19 cellular contexts compared by ENCODE assay signal in genomic region chr2:159716857-159717256, GRCh38. TPM values are rescaled to one million over a fixed set of nuclear protein-coding genes. Genes with fewer than 3 reads are reported as not detected.
DNase-seq lines count a peak whose midpoint lies in the region; ATAC-seq, FAIRE-seq and TF ChIP-seq lines count a peak whose summit lies in the region.
"Had no signal": no experiment of that assay in that cellular context is flagged by ENCODE, and none has a peak within 500 bp of the region (broad histone marks: within the 10 kb centered on the region; RNA-seq: fewer than 3 reads in every experiment).

No MANE protein-coding gene starts in this region.

- H3K9ac ChIP-seq in GM12878 (ENCODE audit: control insufficient read depth, insufficient read depth, low read length), result no peak overlapping the region

- peaks cover 43% of the 10 kb centered on the region for H3K4me1 Mint-ChIP-seq in activated CD4-positive, alpha-beta T cell treated with anti-CD3 and anti-CD28 coated beads, Interleukin-2, amount 10 ng/mL, durations not matched to agents 24 days and 14 days
- peaks cover 51 to 71% of the 10 kb centered on the region in 2 donors for H3K4me1 Mint-ChIP-seq in natural killer cell treated with Interleukin-12 subunit alpha and Interleukin-12 subunit beta and Interleukin-15 and Interleukin-18, amount 100 ng/mL, for 72 hours (ENCODE audit: low read depth in 2 of 2)
- peaks cover 60% of the 10 kb centered on the region for H3K4me1 Mint-ChIP-seq in activated naive CD4-positive, alpha-beta T cell treated with anti-CD3 and anti-CD28 coated beads, Interleukin-2, amount 10 ng/mL, durations not matched to agents 7 days and 5 days

- POLR2A ChIA-PET in GM12878 (lab: Charles Lee), result no interaction called here

- peaks cover 5% of the 10 kb centered on the region for H3K9me3 Mint-ChIP-seq in activated CD4-positive, alpha-beta T cell treated with anti-CD3 and anti-CD28 coated beads, Interleukin-2, amount 10 ng/mL, durations not matched to agents 24 days and 14 days
- H3K9me3 Mint-ChIP-seq in natural killer cell treated with Interleukin-12 subunit alpha and Interleukin-12 subunit beta and Interleukin-15 and Interleukin-18, amount 100 ng/mL, for 72 hours, result no peaks in the 10 kb centered on the region
- no peaks in the 10 kb centered on the region for H3K9me3 Mint-ChIP-seq in activated naive CD4-positive, alpha-beta T cell treated with anti-CD3 and anti-CD28 coated beads, Interleukin-2, amount 10 ng/mL, durations not matched to agents 7 days and 5 days
- H3K9me3 Mint-ChIP-seq: activated naive CD4-positive, alpha-beta T cell treated with anti-CD3 and anti-CD28 coated beads, Interleukin-2, amount 50 U/mL, for 72 hours had no signal

- peak overlapping the region; percentile 28 for H3K27ac Mint-ChIP-seq in activated CD4-positive, alpha-beta T cell treated with anti-CD3 and anti-CD28 coated beads, Interleukin-2, amount 10 ng/mL, durations not matched to agents 24 days and 14 days
- no peak overlapping the region for H3K27ac Mint-ChIP-seq in natural killer cell treated with Interleukin-12 subunit alpha and Interleukin-12 subunit beta and Interleukin-15 and Interleukin-18, amount 100 ng/mL, for 72 hours
- H3K27ac Mint-ChIP-seq in activated naive CD4-positive, alpha-beta T cell treated with anti-CD3 and anti-CD28 coated beads, Interleukin-2, amount 10 ng/mL, durations not matched to agents 7 days and 5 days, result no peak overlapping the region
- H3K27ac Mint-ChIP-seq: nephron progenitor cell had no signal

- H3K36me3 Mint-ChIP-seq in activated CD4-positive, alpha-beta T cell treated with anti-CD3 and anti-CD28 coated beads, Interleukin-2, amount 10 ng/mL, durations not matched to agents 24 days and 14 days (ENCODE audit: low read depth), result peaks cover 65% of the 10 kb centered on the region
- peaks cover 31% of the 10 kb centered on the region for H3K36me3 Mint-ChIP-seq in natural killer cell treated with Interleukin-12 subunit alpha and Interleukin-12 subunit beta and Interleukin-15 and Interleukin-18, amount 100 ng/mL, for 72 hours
- peaks cover 63% of the 10 kb centered on the region for H3K36me3 Mint-ChIP-seq in activated naive CD4-positive, alpha-beta T cell treated with anti-CD3 and anti-CD28 coated beads, Interleukin-2, amount 10 ng/mL, durations not matched to agents 7 days and 5 days

- no TSS peak for BruUV-seq in GM12878 (replicated peaks; lab: Mats Ljungman, UMichigan)

- TF ChIP-seq POLR2A in GM12892 (IDR thresholded peaks at IDR 0.05; ENCODE audit: low read depth, low read length), result no peak
- no peak for TF ChIP-seq POLR2A in GM12878 (IDR thresholded peaks at IDR 0.05; ENCODE audit: low read depth, low read length)

- H4K20me1 ChIP-seq in GM12878 (ENCODE audit: control insufficient read depth, insufficient read depth), result no peaks in the 10 kb centered on the region; the same call in 1 of the 2 replicates

- H3K9me3 ChIP-seq in GM12878 (replicated peaks; ENCODE audit: control insufficient read depth, insufficient read depth, low read length), result no peaks in the 10 kb centered on the region; the same call in 2 of the 3 replicates
- H3K9me3 ChIP-seq: breast epithelium, stomach, vagina had no signal

- no peak overlapping the region for H2AFZ ChIP-seq in GM12878 (ENCODE audit: control insufficient read depth, low read depth, low read length)

- no peak for TF ChIP-seq RAD21 in GM12878 (IDR thresholded peaks at IDR 0.05; ENCODE audit: insufficient read depth, low read depth, low read length)

- DNase-seq in activated CD4-positive, alpha-beta T cell treated with anti-CD3 and anti-CD28 coated beads, Interleukin-2, amount 10 ng/mL, durations not matched to agents 24 days and 14 days, result no peak
- no peak for DNase-seq in activated CD4-positive, alpha-beta T cell treated with anti-CD3 and anti-CD28 coated beads for 1 hour
- DNase-seq in GM12892 (ENCODE audit: insufficient read length) (no peak), GM12878 (ENCODE audit: low read depth, low spot score) (no peak), activated gamma-delta T cell (lab: John Stamatoyannopoulos, UW) (no peak), H7 (no peak)
- DNase-seq in natural killer cell treated with Interleukin-12 subunit alpha and Interleukin-12 subunit beta and Interleukin-15 and Interleukin-18, amount 100 ng/mL, for 72 hours (ENCODE audit: low spot score), result no peak
- DNase-seq in activated naive CD4-positive, alpha-beta T cell treated with anti-CD3 and anti-CD28 coated beads, Interleukin-2, amount 10 ng/mL, durations not matched to agents 7 days and 5 days, result no peak
- DNase-seq: MM.1S, NCI-H2081, NCI-H510A, nephron progenitor cell, SHP77 treated with DMSO at 0.1 percent for 48 hours, stomach had no signal

- no peak overlapping the region for H3K4me3 Mint-ChIP-seq in activated CD4-positive, alpha-beta T cell treated with anti-CD3 and anti-CD28 coated beads, Interleukin-2, amount 10 ng/mL, durations not matched to agents 24 days and 14 days
- H3K4me3 Mint-ChIP-seq in natural killer cell treated with Interleukin-12 subunit alpha and Interleukin-12 subunit beta and Interleukin-15 and Interleukin-18, amount 100 ng/mL, for 72 hours, result peak overlapping the region; percentile 32
- H3K4me3 Mint-ChIP-seq in activated naive CD4-positive, alpha-beta T cell treated with anti-CD3 and anti-CD28 coated beads, Interleukin-2, amount 10 ng/mL, durations not matched to agents 7 days and 5 days, result no peak overlapping the region
- H3K4me3 Mint-ChIP-seq: nephron progenitor cell had no signal

- no peak for ATAC-seq in GM12878
- ATAC-seq in natural killer cell treated with Interleukin-12 subunit alpha and Interleukin-12 subunit beta and Interleukin-15 and Interleukin-18, amount 100 ng/mL, for 72 hours, result no peak
- ATAC-seq: activated CD4-positive, CD25-positive, alpha-beta regulatory T cell treated with anti-CD3 and anti-CD28 coated beads, Interleukin-2, amount 50 U/mL, for 24 hours; activated naive CD4-positive, alpha-beta T cell treated with anti-CD3 and anti-CD28 coated beads, Interleukin-2, amount 50 U/mL, for 72 hours had no signal

- no peaks in the 10 kb centered on the region for H3K27me3 Mint-ChIP-seq in activated CD4-positive, alpha-beta T cell treated with anti-CD3 and anti-CD28 coated beads, Interleukin-2, amount 10 ng/mL, durations not matched to agents 24 days and 14 days
- no peaks in the 10 kb centered on the region for H3K27me3 Mint-ChIP-seq in natural killer cell treated with Interleukin-12 subunit alpha and Interleukin-12 subunit beta and Interleukin-15 and Interleukin-18, amount 100 ng/mL, for 72 hours
- no peaks in the 10 kb centered on the region for H3K27me3 Mint-ChIP-seq in activated naive CD4-positive, alpha-beta T cell treated with anti-CD3 and anti-CD28 coated beads, Interleukin-2, amount 10 ng/mL, durations not matched to agents 7 days and 5 days

- peaks cover 3% of the 10 kb centered on the region; the same call in 1 of the 2 replicates for H3K4me1 ChIP-seq in GM12878 (ENCODE audit: control insufficient read depth, insufficient read depth, low read length)

- H3K27ac ChIP-seq in GM12878 (ENCODE audit: control insufficient read depth, insufficient read depth), result no peak overlapping the region
- H3K27ac ChIP-seq: breast epithelium, stomach, vagina had no signal

- H3K79me2 ChIP-seq in GM12878 (ENCODE audit: control insufficient read depth, insufficient read depth, low read length), result peaks cover 96% of the 10 kb centered on the region

- CTCF ChIA-PET in GM12878 (lab: Yijun Ruan, JAX), result interaction anchor here (1.1 to 1.4 kb wide), 3 partner anchors 10 to 223 kb away, joined by 3 to 10 read pairs (median 4); no protein-coding TSS in a partner anchor
- CTCF ChIA-PET in activated naive CD4-positive, alpha-beta T cell treated with anti-CD3 and anti-CD28 coated beads, Interleukin-2, amount 10 ng/mL, durations not matched to agents 7 days and 5 days (lab: Charles Lee), result interaction anchor here (0.6 kb wide), 1 partner anchor 541 kb away, joined by 3 read pairs; no protein-coding TSS in a partner anchor

- in situ Hi-C loops in GM12878 (cut with MboI), result no loop called here

- RAD21 ChIA-PET in GM12878 (lab: Charles Lee; ENCODE audit: unreplicated experiment), result interaction anchor here (0.9 to 2.1 kb wide), 4 partner anchors 190 to 251 kb away, joined by 3 to 5 read pairs (median 4); no protein-coding TSS in a partner anchor

- 98% methylated on average over 2 of the region's 2 CpGs for WGBS in GM12878 (ENCODE audit: insufficient coverage, insufficient replicate concordance, low lambda C conversion rate, missing lambda C conversion rate)

- H3K4me3 ChIP-seq in GM12878 (peak overlapping the region; percentile 45), H7 (ENCODE audit: insufficient read depth, low read depth, low read length) (no peak overlapping the region)
- H3K4me3 ChIP-seq: lung, stomach, vagina had no signal

- SMC1A ChIA-PET in GM12878 (lab: Charles Lee; ENCODE audit: uncharacterized antibody, unreplicated experiment), result interaction anchor here (0.7 to 10.2 kb wide), 4 partner anchors 9 to 251 kb away, joined by 3 to 84 read pairs (median 5); no protein-coding TSS in a partner anchor

- FAIRE-seq in GM12892 (lab: Jason Lieb, UNC), result peak; percentile 40
- no peak for FAIRE-seq in GM12878 (lab: Jason Lieb, UNC)

- TF ChIP-seq EP300 in GM12878 (IDR thresholded peaks at IDR 0.05; ENCODE audit: borderline replicate concordance in 1 of 2, control insufficient read depth in 1 of 2, low read depth in 2 of 2, low read length in 2 of 2), result no peak

- H3K36me3 ChIP-seq in GM12878 (ENCODE audit: control insufficient read depth in 2 of 2, insufficient read depth in 2 of 2, low read length in 1 of 2) (peaks cover 2 to 41% of the 10 kb centered on the region in 2 experiments), H7 (replicated peaks; ENCODE audit: control insufficient read depth, insufficient read depth, low read length) (peaks cover 3% of the 10 kb centered on the region)

- no peak for TF ChIP-seq CTCF in GM12878 (IDR thresholded peaks at IDR 0.05 in 2 of 3, conservative IDR thresholded peaks at IDR 0.05 in 1 of 3; ENCODE audit: control insufficient read depth in 2 of 3, extremely low read depth in 1 of 3, insufficient read depth in 1 of 3, low read depth in 3 of 3, low read length in 3 of 3)

- intact Hi-C loops in activated CD4-positive, alpha-beta T cell treated with anti-CD3 and anti-CD28 coated beads, Interleukin-2, amount 10 ng/mL, durations not matched to agents 24 days and 14 days (cut with micrococcal nuclease), result no loop called here
- intact Hi-C loops in GM12878 (cut with micrococcal nuclease; ENCODE audit: unreplicated experiment), result loop anchor here (10.0 kb wide), 2 partner anchors 312 to 512 kb away; no protein-coding TSS in a partner anchor

- no peaks in the 10 kb centered on the region for H3K27me3 ChIP-seq in GM12878 (replicated peaks in 1 of 2; ENCODE audit: control insufficient read depth in 2 of 2, insufficient read depth in 2 of 2, low read length in 1 of 2)
- H3K27me3 ChIP-seq in H7 (ENCODE audit: control insufficient read depth, insufficient read depth, low read length), result no peaks in the 10 kb centered on the region
- H3K27me3 ChIP-seq: breast epithelium, stomach, vagina had no signal

- H3K4me2 ChIP-seq in GM12878 (ENCODE audit: control insufficient read depth, insufficient read depth), result peak overlapping the region; percentile 26; the same call in 1 of the 2 replicates

RNA-seq across cellular contexts. Expression of gene MARCHF7, which starts 4.6 kb away (rescaled TPM):
- total RNA-seq in activated CD4-positive, alpha-beta T cell treated with anti-CD3 and anti-CD28 coated beads, Interleukin-2, amount 10 ng/mL, durations not matched to agents 24 days and 14 days, result 67.1 and 72.0 TPM in 2 replicates
- polyA plus RNA-seq in GM12892 (2012; ENCODE audit: missing spikeins), result 85.7 TPM
- total RNA-seq in GM12878 (2013; cell fraction: nucleolus; rRNA removed), result 215 and 216 TPM in 2 replicates
- 64.3 and 83.1 TPM in 2 replicates for total RNA-seq in GM12878 (2014; rRNA removed)
- total RNA-seq in GM12878 (2014; rRNA removed; fragmentation: Illumina TruSeq; extraction: Trizol), result 107 and 110 TPM in 2 replicates
- total RNA-seq in GM12878 (2021), result 68.7 and 69.1 TPM in 2 replicates
- 32.3 TPM for polyA plus RNA-seq in GM12878 (2011; ENCODE audit: low read depth)
- polyA plus RNA-seq in GM12878 (2011; rRNA removed), result 49.6 and 73.2 TPM in 2 replicates
- polyA plus RNA-seq in GM12878 (2011; cell fraction: cytosol; rRNA removed), result 17.2 and 23.2 TPM in 2 replicates
- polyA plus RNA-seq in GM12878 (2011; cell fraction: nucleus; rRNA removed), result 35.8 and 40.2 TPM in 2 replicates
- polyA plus RNA-seq in GM12878 (2012), result 36.5 and 61.7 TPM in 2 replicates
- 107 and 154 TPM in 2 replicates for polyA plus RNA-seq in GM12878 (2014; fragmentation: Illumina TruSeq; extraction: Trizol)
- polyA plus RNA-seq in GM12878 (2014; fragmentation: Nextera tagmentation; extraction: Ambion mirVana), result 10 to 100 TPM; 39.4 to 56.3 TPM
- polyA plus RNA-seq in GM12878 (2014; rRNA removed), result 41.1 and 45.8 TPM in 2 replicates
- polyA plus RNA-seq in GM12878 (2016; fragmentation: Nextera tagmentation; extraction: Ambion mirVana), result 100 to 1,000 TPM; 109 to 111 TPM
- polyA minus RNA-seq in GM12878 (2011; rRNA and poly(A)+ RNA removed), result 34.0 and 60.9 TPM in 2 replicates
- polyA minus RNA-seq in GM12878 (2011; cell fraction: cytosol; rRNA and poly(A)+ RNA removed), result 26.2 and 36.3 TPM in 2 replicates
- 34.6 and 45.9 TPM in 2 replicates for polyA minus RNA-seq in GM12878 (2011; cell fraction: nucleus; rRNA and poly(A)+ RNA removed)
- total RNA-seq in natural killer cell treated with Interleukin-12 subunit alpha and Interleukin-12 subunit beta and Interleukin-15 and Interleukin-18, amount 100 ng/mL, for 72 hours, result 10 to 100 TPM; 72.6 to 74.3 TPM
- total RNA-seq in H7 (2014; rRNA removed; shearing (Covaris generic)), result 121 and 129 TPM in 2 replicates
